In genomic region chr16:55274391-55274790, GRCh38 we compare ENCODE assay signal across 32 cellular contexts. TPM values are rescaled to one million over a fixed set of nuclear protein-coding genes. Genes with fewer than 3 reads are reported as not detected.
"Had no signal": no experiment of that assay in that cellular context is flagged by ENCODE, and none has a peak within 500 bp of the region (broad histone marks: within the 10 kb centered on the region; RNA-seq: fewer than 3 reads in every experiment).

No MANE protein-coding gene starts in this region.

- H3K4me3 Mint-ChIP-seq: activated CD4-positive, alpha-beta memory T cell treated with anti-CD3 and anti-CD28 coated beads, Interleukin-2, amount 10 ng/mL, durations not matched to agents 7 days and 5 days; activated CD4-positive, alpha-beta T cell treated with anti-CD3 and anti-CD28 coated beads, Interleukin-2, amount 10 ng/mL, durations not matched to agents 7 days and 5 days; activated naive CD4-positive, alpha-beta T cell treated with anti-CD3 and anti-CD28 coated beads, Interleukin-2, amount 10 ng/mL, durations not matched to agents 7 days and 5 days; activated naive CD8-positive, alpha-beta T cell treated with anti-CD3 and anti-CD28 coated beads, Interleukin-2, amount 10 ng/mL, durations not matched to agents 7 days and 5 days; activated T-cell treated with anti-CD3 and anti-CD28 coated beads, Interleukin-2, amount 50 U/mL, for 24 hours; activated T-cell treated with anti-CD3 and anti-CD28 coated beads, Interleukin-2, amount 50 U/mL, for 72 hours; central memory CD8-positive, alpha-beta T cell; dendritic cell treated with granulocyte-macrophage colony-stimulating factor and Interleukin-4, amounts not matched to agents 40 ng/mL and 50 ng/mL, for 4 days; effector memory CD8-positive, alpha-beta T cell; WTC11 had no signal

- ATAC-seq: activated naive CD4-positive, alpha-beta T cell treated with anti-CD3 and anti-CD28 coated beads, Interleukin-2, amount 50 U/mL, for 72 hours; activated T-cell treated with anti-CD3 and anti-CD28 coated beads, Interleukin-2, amount 50 U/mL, for 72 hours; effector memory CD8-positive, alpha-beta T cell; foreskin keratinocyte; gastrocnemius medialis; heart left ventricle; WTC11 had no signal

- H3K36me3 Mint-ChIP-seq: activated naive CD4-positive, alpha-beta T cell treated with anti-CD3 and anti-CD28 coated beads, Interleukin-2, amount 10 ng/mL, durations not matched to agents 7 days and 5 days; activated naive CD4-positive, alpha-beta T cell treated with anti-CD3 and anti-CD28 coated beads, Interleukin-2, amount 50 U/mL, for 72 hours; activated naive CD8-positive, alpha-beta T cell treated with anti-CD3 and anti-CD28 coated beads, Interleukin-2, amount 10 ng/mL, durations not matched to agents 7 days and 5 days; WTC11 had no signal

- H3K27me3 ChIP-seq: brain microvascular endothelial cell, foreskin keratinocyte, gastrocnemius medialis, heart left ventricle had no signal

- H3K36me3 ChIP-seq: brain microvascular endothelial cell, gastrocnemius medialis, heart left ventricle had no signal

- H3K4me1 ChIP-seq: foreskin keratinocyte had no signal

- H3K4me3 ChIP-seq: coronary artery, dorsolateral prefrontal cortex, gastrocnemius medialis, heart left ventricle had no signal

- H3K27ac ChIP-seq: brain microvascular endothelial cell, coronary artery, dorsolateral prefrontal cortex, foreskin keratinocyte, gastrocnemius medialis, VCaP had no signal

- FAIRE-seq: astrocyte, bronchial epithelial cell, TTC549 had no signal

- DNase-seq: activated CD4-positive, alpha-beta memory T cell treated with anti-CD3 and anti-CD28 coated beads, Interleukin-2, amount 10 ng/mL, durations not matched to agents 7 days and 5 days; activated CD4-positive, alpha-beta T cell treated with anti-CD3 and anti-CD28 coated beads for 1 hour; activated CD4-positive, alpha-beta T cell treated with anti-CD3 and anti-CD28 coated beads for 4 hours; activated CD4-positive, alpha-beta T cell treated with anti-CD3 and anti-CD28 coated beads, Interleukin-2, amount 10 ng/mL, durations not matched to agents 7 days and 5 days; activated CD4-positive, alpha-beta T cell treated with anti-CD3 and anti-CD28 coated beads, Interleukin-2, amount 50 U/mL, for 4 hours; activated CD8-positive, alpha-beta memory T cell treated with anti-CD3 and anti-CD28 coated beads, Interleukin-2, amount 50 U/mL, for 48 hours; activated gamma-delta T cell; activated naive CD4-positive, alpha-beta T cell; activated naive CD4-positive, alpha-beta T cell treated with anti-CD3 and anti-CD28 coated beads, Interleukin-2, amount 10 ng/mL, durations not matched to agents 7 days and 5 days; activated naive CD8-positive, alpha-beta T cell treated with anti-CD3 and anti-CD28 coated beads, Interleukin-2, amount 10 ng/mL, durations not matched to agents 7 days and 5 days; activated T-cell treated with anti-CD3 and anti-CD28 coated beads for 4 hours; activated T-cell treated with anti-CD3 and anti-CD28 coated beads, Interleukin-2, amount 50 U/mL, for 24 hours; activated T-cell treated with anti-CD3 and anti-CD28 coated beads, Interleukin-2, amount 50 U/mL, for 72 hours; brain microvascular endothelial cell; dorsolateral prefrontal cortex; effector memory CD8-positive, alpha-beta T cell; erythroblast; foreskin keratinocyte; gastrocnemius medialis; glutamatergic neuron; heart left ventricle; T-helper 2 cell had no signal

- H3K9me3 ChIP-seq: gastrocnemius medialis, heart left ventricle had no signal

- H3K27ac Mint-ChIP-seq: activated CD4-positive, alpha-beta memory T cell treated with anti-CD3 and anti-CD28 coated beads, Interleukin-2, amount 10 ng/mL, durations not matched to agents 7 days and 5 days; activated CD4-positive, alpha-beta T cell treated with anti-CD3 and anti-CD28 coated beads, Interleukin-2, amount 10 ng/mL, durations not matched to agents 7 days and 5 days; activated naive CD4-positive, alpha-beta T cell treated with anti-CD3 and anti-CD28 coated beads, Interleukin-2, amount 10 ng/mL, durations not matched to agents 7 days and 5 days; activated naive CD4-positive, alpha-beta T cell treated with anti-CD3 and anti-CD28 coated beads, Interleukin-2, amount 50 U/mL, for 72 hours; activated naive CD8-positive, alpha-beta T cell treated with anti-CD3 and anti-CD28 coated beads, Interleukin-2, amount 10 ng/mL, durations not matched to agents 7 days and 5 days; activated T-cell treated with anti-CD3 and anti-CD28 coated beads, Interleukin-2, amount 50 U/mL, for 24 hours; activated T-cell treated with anti-CD3 and anti-CD28 coated beads, Interleukin-2, amount 50 U/mL, for 72 hours; dendritic cell treated with granulocyte-macrophage colony-stimulating factor and Interleukin-4, amounts not matched to agents 40 ng/mL and 50 ng/mL, for 4 days; effector memory CD8-positive, alpha-beta T cell; WTC11 had no signal

- H3K9me3 Mint-ChIP-seq: activated CD4-positive, alpha-beta memory T cell treated with anti-CD3 and anti-CD28 coated beads, Interleukin-2, amount 10 ng/mL, durations not matched to agents 7 days and 5 days; activated CD4-positive, alpha-beta T cell treated with anti-CD3 and anti-CD28 coated beads, Interleukin-2, amount 10 ng/mL, durations not matched to agents 7 days and 5 days; activated naive CD4-positive, alpha-beta T cell treated with anti-CD3 and anti-CD28 coated beads, Interleukin-2, amount 10 ng/mL, durations not matched to agents 7 days and 5 days; activated naive CD8-positive, alpha-beta T cell treated with anti-CD3 and anti-CD28 coated beads, Interleukin-2, amount 10 ng/mL, durations not matched to agents 7 days and 5 days; activated T-cell treated with anti-CD3 and anti-CD28 coated beads, Interleukin-2, amount 50 U/mL, for 24 hours; activated T-cell treated with anti-CD3 and anti-CD28 coated beads, Interleukin-2, amount 50 U/mL, for 72 hours; central memory CD8-positive, alpha-beta T cell; dendritic cell treated with granulocyte-macrophage colony-stimulating factor and Interleukin-4, amounts not matched to agents 40 ng/mL and 50 ng/mL, for 4 days; effector memory CD8-positive, alpha-beta T cell had no signal

- H3K4me1 Mint-ChIP-seq: activated CD4-positive, alpha-beta memory T cell treated with anti-CD3 and anti-CD28 coated beads, Interleukin-2, amount 10 ng/mL, durations not matched to agents 7 days and 5 days; activated CD4-positive, alpha-beta T cell treated with anti-CD3 and anti-CD28 coated beads, Interleukin-2, amount 10 ng/mL, durations not matched to agents 7 days and 5 days; activated naive CD4-positive, alpha-beta T cell treated with anti-CD3 and anti-CD28 coated beads, Interleukin-2, amount 10 ng/mL, durations not matched to agents 7 days and 5 days; activated naive CD8-positive, alpha-beta T cell treated with anti-CD3 and anti-CD28 coated beads, Interleukin-2, amount 10 ng/mL, durations not matched to agents 7 days and 5 days; central memory CD8-positive, alpha-beta T cell had no signal

- H3K27me3 Mint-ChIP-seq: activated CD4-positive, alpha-beta memory T cell treated with anti-CD3 and anti-CD28 coated beads, Interleukin-2, amount 10 ng/mL, durations not matched to agents 7 days and 5 days; activated CD4-positive, alpha-beta T cell treated with anti-CD3 and anti-CD28 coated beads, Interleukin-2, amount 10 ng/mL, durations not matched to agents 7 days and 5 days; activated naive CD4-positive, alpha-beta T cell treated with anti-CD3 and anti-CD28 coated beads, Interleukin-2, amount 10 ng/mL, durations not matched to agents 7 days and 5 days; activated naive CD8-positive, alpha-beta T cell treated with anti-CD3 and anti-CD28 coated beads, Interleukin-2, amount 10 ng/mL, durations not matched to agents 7 days and 5 days; activated T-cell treated with anti-CD3 and anti-CD28 coated beads, Interleukin-2, amount 50 U/mL, for 24 hours; dendritic cell treated with granulocyte-macrophage colony-stimulating factor and Interleukin-4, amounts not matched to agents 40 ng/mL and 50 ng/mL, for 4 days had no signal

RNA-seq across cellular contexts. Expression of gene IRX6, which starts 49.6 kb away (rescaled TPM):
- total RNA-seq: activated CD4-positive, alpha-beta memory T cell treated with anti-CD3 and anti-CD28 coated beads, Interleukin-2, amount 10 ng/mL, durations not matched to agents 7 days and 5 days; activated CD4-positive, alpha-beta T cell treated with anti-CD3 and anti-CD28 coated beads, Interleukin-2, amount 10 ng/mL, durations not matched to agents 7 days and 5 days; activated naive CD4-positive, alpha-beta T cell treated with anti-CD3 and anti-CD28 coated beads, Interleukin-2, amount 50 U/mL, for 72 hours; activated naive CD8-positive, alpha-beta T cell treated with anti-CD3 and anti-CD28 coated beads, Interleukin-2, amount 10 ng/mL, durations not matched to agents 7 days and 5 days; activated T-cell treated with anti-CD3 and anti-CD28 coated beads, Interleukin-2, amount 50 U/mL, for 72 hours; astrocyte; bronchial epithelial cell; foreskin keratinocyte; T-helper 1 cell treated with Interleukin-12 subunit alpha and Interleukin-12 subunit beta and Interleukin-4 antibody, amounts not matched to agents 30 ng/mL and 1 ng/mL, for 36 hours had no signal
- polyA plus RNA-seq: foreskin keratinocyte had no signal
